In genomic region chr5:118968925-118969375, GRCh38 we compare ENCODE assay signal across 21 cellular contexts. TPM values are rescaled to one million over a fixed set of nuclear protein-coding genes. Genes with fewer than 3 reads are reported as not detected.
A peak's percentile ranks its signal among the peaks of the same experiment; 100 is the strongest.
DNase-seq lines count a peak whose midpoint lies in the region; ATAC-seq and TF ChIP-seq lines count a peak whose summit lies in the region.
"Had no signal": no experiment of that assay in that cellular context is flagged by ENCODE, and none has a peak within 500 bp of the region (broad histone marks: within the 10 kb centered on the region; RNA-seq: fewer than 3 reads in every experiment).

No MANE protein-coding gene starts in this region.

- H3K9me3 Mint-ChIP-seq in central memory CD8-positive, alpha-beta T cell: no peaks in the 10 kb centered on the region
- H3K9me3 Mint-ChIP-seq in activated naive CD8-positive, alpha-beta T cell treated with anti-CD3 and anti-CD28 coated beads, Interleukin-2, amount 50 U/mL, for 24 hours: no peaks in the 10 kb centered on the region
- H3K9me3 Mint-ChIP-seq: activated T-helper 2 cell treated with anti-CD3 and anti-CD28 coated beads, Interferon-gamma antibody, Interleukin-2, Interleukin-4, amounts not matched to agents 10 μg/mL and 5 μg/mL and 100 μg/mL, durations not matched to agents 14 hours and 24 hours and 36 hours; T-helper 1 cell treated with Interleukin-12 subunit alpha and Interleukin-12 subunit beta and Interleukin-4 antibody, amounts not matched to agents 30 μg/mL and 1 μg/mL, for 36 hours had no signal

- 52 to 100% (median 82%) methylated on average over 2 to 4 of the region's 4 CpGs for WGBS in spleen, 5 donors

- no peaks in the 10 kb centered on the region for H3K4me1 ChIP-seq in spleen
- no peaks in the 10 kb centered on the region for H3K4me1 ChIP-seq in breast epithelium

- no peak overlapping the region for H3K4me3 Mint-ChIP-seq in central memory CD8-positive, alpha-beta T cell
- no peak overlapping the region for H3K4me3 Mint-ChIP-seq in activated naive CD8-positive, alpha-beta T cell treated with anti-CD3 and anti-CD28 coated beads, Interleukin-2, amount 50 U/mL, for 24 hours
- H3K4me3 Mint-ChIP-seq: activated CD8-positive, alpha-beta memory T cell treated with anti-CD3 and anti-CD28 coated beads, Interleukin-2, amount 10 ng/mL, durations not matched to agents 7 days and 5 days; CD4-positive, alpha-beta T cell; T-helper 1 cell treated with Interleukin-12 subunit alpha and Interleukin-12 subunit beta and Interleukin-4 antibody, amounts not matched to agents 30 μg/mL and 1 μg/mL, for 36 hours had no signal

- H3K27ac ChIP-seq in spleen (no peak overlapping the region), breast epithelium (no peak overlapping the region)
- H3K27ac ChIP-seq: coronary artery, RWPE1 had no signal

- peaks cover 28% of the 10 kb centered on the region for H3K4me1 Mint-ChIP-seq in central memory CD8-positive, alpha-beta T cell
- H3K4me1 Mint-ChIP-seq in activated naive CD8-positive, alpha-beta T cell treated with anti-CD3 and anti-CD28 coated beads, Interleukin-2, amount 50 U/mL, for 24 hours: peaks cover 3% of the 10 kb centered on the region
- H3K4me1 Mint-ChIP-seq: activated CD8-positive, alpha-beta memory T cell treated with anti-CD3 and anti-CD28 coated beads, Interleukin-2, amount 10 ng/mL, durations not matched to agents 7 days and 5 days had no signal

- peaks cover 0 to 7% (median 0%) of the 10 kb centered on the region in 8 donors for H3K9me3 ChIP-seq in spleen
- H3K9me3 ChIP-seq in breast epithelium: no peaks in the 10 kb centered on the region

- H3K36me3 ChIP-seq in spleen (no peaks in the 10 kb centered on the region), breast epithelium (no peaks in the 10 kb centered on the region)

- peak overlapping the region; percentile 4 for H3K27ac Mint-ChIP-seq in central memory CD8-positive, alpha-beta T cell (ENCODE audit: low read depth)
- H3K27ac Mint-ChIP-seq in activated naive CD8-positive, alpha-beta T cell treated with anti-CD3 and anti-CD28 coated beads, Interleukin-2, amount 50 U/mL, for 24 hours: no peak overlapping the region
- H3K27ac Mint-ChIP-seq: activated CD8-positive, alpha-beta memory T cell treated with anti-CD3 and anti-CD28 coated beads, Interleukin-2, amount 10 ng/mL, durations not matched to agents 7 days and 5 days; activated T-helper 2 cell treated with anti-CD3 and anti-CD28 coated beads, Interferon-gamma antibody, Interleukin-2, Interleukin-4, amounts not matched to agents 10 μg/mL and 5 μg/mL and 100 μg/mL, durations not matched to agents 14 hours and 24 hours and 36 hours; CD4-positive, alpha-beta T cell; T-helper 1 cell treated with Interleukin-12 subunit alpha and Interleukin-12 subunit beta and Interleukin-4 antibody, amounts not matched to agents 30 μg/mL and 1 μg/mL, for 36 hours had no signal

- no peak for TF ChIP-seq CTCF in spleen (IDR thresholded peaks at IDR 0.05 in 8 of 11, conservative IDR thresholded peaks at IDR 0.05 in 3 of 11)
- TF ChIP-seq CTCF in breast epithelium (IDR thresholded peaks at IDR 0.05): no peak

- ATAC-seq in central memory CD8-positive, alpha-beta T cell (replicated peaks; ENCODE audit: extremely low read depth, poor library complexity, severe bottlenecking): no peak
- no peak for ATAC-seq in activated naive CD8-positive, alpha-beta T cell treated with anti-CD3 and anti-CD28 coated beads, Interleukin-2, amount 50 U/mL, for 24 hours
- ATAC-seq: activated CD8-positive, alpha-beta memory T cell treated with anti-CD3 and anti-CD28 coated beads, Interleukin-2, amount 10 ng/mL, durations not matched to agents 7 days and 5 days had no signal

- intact Hi-C loops in spleen (cut with DNase I; ENCODE audit: low total_unique reads): no loop called here
- intact Hi-C loops in breast epithelium (cut with DNase I; ENCODE audit: low total_unique reads): no loop called here

- TF ChIP-seq POLR2A in spleen (IDR thresholded peaks at IDR 0.05): no peak
- no peak for TF ChIP-seq POLR2A in breast epithelium (IDR thresholded peaks at IDR 0.05)

- H3K36me3 Mint-ChIP-seq in central memory CD8-positive, alpha-beta T cell (ENCODE audit: insufficient read depth): peaks cover 2% of the 10 kb centered on the region
- H3K36me3 Mint-ChIP-seq in activated naive CD8-positive, alpha-beta T cell treated with anti-CD3 and anti-CD28 coated beads, Interleukin-2, amount 50 U/mL, for 24 hours (ENCODE audit: low read depth): peaks cover 6% of the 10 kb centered on the region
- H3K36me3 Mint-ChIP-seq: activated CD8-positive, alpha-beta memory T cell treated with anti-CD3 and anti-CD28 coated beads, Interleukin-2, amount 10 ng/mL, durations not matched to agents 7 days and 5 days had no signal

- H3K4me3 ChIP-seq in spleen: no peak overlapping the region
- no peak overlapping the region for H3K4me3 ChIP-seq in breast epithelium
- H3K4me3 ChIP-seq: coronary artery had no signal

- DNase-seq in AG08396 (ENCODE audit: low spot score) (peak; percentile 47), NCI-H69 (lab: John Stamatoyannopoulos, UW) (peak; percentile 12), islet precursor cell (peak; percentile 73), spleen (no peak), T-helper 9 cell (no peak), breast epithelium (ENCODE audit: low spot score in 2 of 2) (no peak)
- no peak for DNase-seq in central memory CD8-positive, alpha-beta T cell (ENCODE audit: low spot score in 2 of 2)
- DNase-seq in activated naive CD8-positive, alpha-beta T cell treated with anti-CD3 and anti-CD28 coated beads, Interleukin-2, amount 50 U/mL, for 24 hours: no peak
- DNase-seq: activated CD4-positive, CD25-positive, alpha-beta regulatory T cell treated with anti-CD3 and anti-CD28 coated beads, Interleukin-2, amount 50 U/mL, for 72 hours; activated CD8-positive, alpha-beta memory T cell treated with anti-CD3 and anti-CD28 coated beads, Interleukin-2, amount 10 ng/mL, durations not matched to agents 7 days and 5 days; amniotic stem cell; CD4-positive, alpha-beta T cell; DMS79 treated with DMSO at 0.1 percent for 48 hours; NCI-H1436; NCI-H2171 treated with DMSO at 0.1 percent for 48 hours; NK-92 treated with Interleukin-12 subunit alpha and Interleukin-12 subunit beta, amount 100 ng/mL, for 24 hours; stimulated activated CD4-positive, alpha-beta T cell treated with anti-CD3 and anti-CD28 coated beads, Interleukin-2, amount 100 ng/mL, for 48 hours had no signal

- H3K27me3 Mint-ChIP-seq in central memory CD8-positive, alpha-beta T cell: no peaks in the 10 kb centered on the region
- H3K27me3 Mint-ChIP-seq in activated naive CD8-positive, alpha-beta T cell treated with anti-CD3 and anti-CD28 coated beads, Interleukin-2, amount 50 U/mL, for 24 hours: no peaks in the 10 kb centered on the region
- H3K27me3 Mint-ChIP-seq: activated CD8-positive, alpha-beta memory T cell treated with anti-CD3 and anti-CD28 coated beads, Interleukin-2, amount 10 ng/mL, durations not matched to agents 7 days and 5 days; CD4-positive, alpha-beta T cell had no signal

- H3K27me3 ChIP-seq in spleen (replicated peaks in 1 of 7) (no peaks in the 10 kb centered on the region), breast epithelium (no peaks in the 10 kb centered on the region)

RNA-seq across cellular contexts. Expression of gene DTWD2, which starts 19.4 kb away (rescaled TPM):
- total RNA-seq in spleen (10 to 100 TPM in 3 of 7 donors, 1 to 10 TPM in 4; 7.2 to 25.5 (median 9.6) TPM), breast epithelium (10 to 100 TPM in 2 of 3 donors, 1 to 10 TPM in 1; 6.4 to 23.1 (median 14.1) TPM)
- 1 to 10 TPM; 1.2 to 3.0 (median 1.4) TPM for polyA plus RNA-seq in spleen

Comparison
In these comparisons a context has a peak if more than half of its experiments do, and no peak if none do; other contexts are left out.
1. DNase-seq: peak in AG08396 (single experiment), NCI-H69 (single experiment) and islet precursor cell (single experiment); none in central memory CD8-positive, alpha-beta T cell (0 of 2), spleen (single experiment), T-helper 9 cell (single experiment), breast epithelium (0 of 2) and activated naive CD8-positive, alpha-beta T cell treated with anti-CD3 and anti-CD28 coated beads, Interleukin-2, amount 50 U/mL, for 24 hours (single experiment).